ENCODE assay signal across 23 cellular contexts in genomic region chr16:30728904-30729672, GRCh38. TPM values are rescaled to one million over a fixed set of nuclear protein-coding genes. Genes with fewer than 3 reads are reported as not detected.
DNase-seq lines count a peak whose midpoint lies in the region; ATAC-seq and TF ChIP-seq lines count a peak whose summit lies in the region.
"Had no signal": no experiment of that assay in that cellular context is flagged by ENCODE, and none has a peak within 500 bp of the region (broad histone marks: within the 10 kb centered on the region; RNA-seq: fewer than 3 reads in every experiment).

No MANE protein-coding gene starts in this region.

- H3K36me3 ChIP-seq in colonic mucosa: peaks cover 23% of the 10 kb centered on the region
- H3K36me3 ChIP-seq in neural progenitor cell: peaks cover 13% of the 10 kb centered on the region
- H3K36me3 ChIP-seq in mesendoderm (ENCODE audit: control insufficient read depth, insufficient read depth, low read length): peaks cover 30% of the 10 kb centered on the region
- peaks cover 15 to 81% (median 22%) of the 10 kb centered on the region in 3 experiments for H3K36me3 ChIP-seq in naive thymus-derived CD4-positive, alpha-beta T cell (ENCODE audit: control insufficient read depth in 2 of 3, insufficient read depth in 3 of 3, low read length in 3 of 3)

- no CpG with 5 or more reads among the region's 17 CpGs for WGBS in mesendoderm (ENCODE audit: extremely low coverage, insufficient coverage, low lambda C conversion rate)

- H3K4me3 ChIP-seq in colonic mucosa (no peak overlapping the region), neural progenitor cell (no peak overlapping the region), mesendoderm (ENCODE audit: low read length) (no peak overlapping the region)
- no peak overlapping the region for H3K4me3 ChIP-seq in naive thymus-derived CD4-positive, alpha-beta T cell (ENCODE audit: low read length)
- H3K4me3 ChIP-seq: cardiac muscle cell, MG63 had no signal

- H3K23ac ChIP-seq in mesendoderm (ENCODE audit: low read length): no peak overlapping the region

- no peak overlapping the region for H3K4ac ChIP-seq in mesendoderm (ENCODE audit: low read depth, low read length)

- no peaks in the 10 kb centered on the region for H3K9me3 Mint-ChIP-seq in neural progenitor cell
- H3K9me3 Mint-ChIP-seq in naive thymus-derived CD4-positive, alpha-beta T cell: no peaks in the 10 kb centered on the region
- H3K9me3 Mint-ChIP-seq: CD8-positive, alpha-beta memory T cell; effector memory CD8-positive, alpha-beta T cell; memory B cell; T-helper 1 cell treated with Interleukin-12 subunit alpha and Interleukin-12 subunit beta and Interleukin-4 antibody, amounts not matched to agents 30 μg/mL and 1 μg/mL, for 36 hours had no signal

- H3K79me2 ChIP-seq in neural progenitor cell (ENCODE audit: low read depth) (peaks cover 27% of the 10 kb centered on the region), mesendoderm (ENCODE audit: control insufficient read depth, insufficient read depth, low read length) (no peaks in the 10 kb centered on the region)

- DNase-seq in Ammon's horn (ENCODE audit: low spot score) (peak; percentile 27), KBM-7 (peak; percentile 76), colonic mucosa (peak; percentile 84), neural progenitor cell (ENCODE audit: low spot score) (no peak), mesendoderm (no peak), mucosa of gallbladder (ENCODE audit: low spot score) (no peak)
- no peak for DNase-seq in naive thymus-derived CD4-positive, alpha-beta T cell
- DNase-seq: ACHN; amniotic stem cell; CD8-positive, alpha-beta memory T cell; effector memory CD8-positive, alpha-beta T cell; H7; MG63; NCI-H1694 treated with DMSO at 0.1 percent for 48 hours; NCI-H2227 treated with DMSO at 0.1 percent for 48 hours; NK-92 treated with Interleukin-12 subunit alpha and Interleukin-12 subunit beta, amount 100 ng/mL, for 24 hours; SHP77 treated with DMSO at 0.1 percent for 48 hours; stimulated activated naive CD4-positive, alpha-beta T cell had no signal

- peak overlapping the region; percentile 46 for H3K27ac Mint-ChIP-seq in neural progenitor cell
- peak overlapping the region in 2 of 9 donors; percentile 29 to 50 for H3K27ac Mint-ChIP-seq in naive thymus-derived CD4-positive, alpha-beta T cell
- H3K27ac Mint-ChIP-seq: T-helper 1 cell treated with Interleukin-12 subunit alpha and Interleukin-12 subunit beta and Interleukin-4 antibody, amounts not matched to agents 30 μg/mL and 1 μg/mL, for 36 hours had no signal

- H2AFZ ChIP-seq in neural progenitor cell (replicated peaks): no peak overlapping the region

- no peak overlapping the region for H2BK120ac ChIP-seq in mesendoderm (ENCODE audit: low read depth, low read length)

- H3K27me3 Mint-ChIP-seq in neural progenitor cell (ENCODE audit: insufficient read depth, low read depth): peaks cover 2% of the 10 kb centered on the region
- H3K27me3 Mint-ChIP-seq in naive thymus-derived CD4-positive, alpha-beta T cell: no peaks in the 10 kb centered on the region
- H3K27me3 Mint-ChIP-seq: CD8-positive, alpha-beta memory T cell; effector memory CD8-positive, alpha-beta T cell; memory B cell had no signal

- H3K27me3 ChIP-seq in colonic mucosa: no peaks in the 10 kb centered on the region
- no peaks in the 10 kb centered on the region for H3K27me3 ChIP-seq in neural progenitor cell
- H3K27me3 ChIP-seq in mesendoderm (ENCODE audit: insufficient read depth, low read length, poor library complexity): no peaks in the 10 kb centered on the region
- no peaks in the 10 kb centered on the region for H3K27me3 ChIP-seq in naive thymus-derived CD4-positive, alpha-beta T cell (ENCODE audit: control insufficient read depth in 2 of 2, insufficient read depth in 2 of 2, low read length in 2 of 2)
- H3K27me3 ChIP-seq: cardiac muscle cell, MG63 had no signal

- H2AK5ac ChIP-seq in mesendoderm (ENCODE audit: low read length): no peak overlapping the region

- H3K4me2 ChIP-seq in neural progenitor cell (no peak overlapping the region), mesendoderm (ENCODE audit: low read length) (no peak overlapping the region)

- in situ Hi-C loops in KBM-7 (cut with MboI; ENCODE audit: low pct_unique_long_range_greater_than_20kb, low sequenced_read_pairs): no loop called here

- H3K9me3 ChIP-seq in colonic mucosa: no peaks in the 10 kb centered on the region
- H3K9me3 ChIP-seq in neural progenitor cell (ENCODE audit: low read depth): no peaks in the 10 kb centered on the region
- H3K9me3 ChIP-seq in naive thymus-derived CD4-positive, alpha-beta T cell (ENCODE audit: control insufficient read depth in 2 of 3, low read length in 3 of 3): no peaks in the 10 kb centered on the region
- H3K9me3 ChIP-seq: MG63 had no signal

- POLR2A ChIA-PET in naive thymus-derived CD4-positive, alpha-beta T cell (lab: Charles Lee): interaction anchor here (0.8 kb wide), 1 partner anchor 9 kb away, joined by 4 read pairs; no protein-coding TSS in a partner anchor

- CTCF ChIA-PET in naive thymus-derived CD4-positive, alpha-beta T cell (lab: Charles Lee): no interaction called here

- no peak overlapping the region for H4K8ac ChIP-seq in mesendoderm (ENCODE audit: low read depth, low read length)

- H3K4me3 Mint-ChIP-seq in neural progenitor cell: no peak overlapping the region
- no peak overlapping the region for H3K4me3 Mint-ChIP-seq in naive thymus-derived CD4-positive, alpha-beta T cell
- H3K4me3 Mint-ChIP-seq: CD8-positive, alpha-beta memory T cell; effector memory CD8-positive, alpha-beta T cell; memory B cell; T-helper 1 cell treated with Interleukin-12 subunit alpha and Interleukin-12 subunit beta and Interleukin-4 antibody, amounts not matched to agents 30 μg/mL and 1 μg/mL, for 36 hours had no signal

- no peak for TF ChIP-seq CTCF in colonic mucosa (IDR thresholded peaks at IDR 0.05)
- TF ChIP-seq CTCF in neural progenitor cell (IDR thresholded peaks at IDR 0.05): no peak

- peaks cover 32% of the 10 kb centered on the region for H3K36me3 Mint-ChIP-seq in neural progenitor cell
- peaks cover 5 to 50% (median 32%) of the 10 kb centered on the region in 5 donors for H3K36me3 Mint-ChIP-seq in naive thymus-derived CD4-positive, alpha-beta T cell

- H3K27ac ChIP-seq in colonic mucosa: peak overlapping the region; percentile 28
- no peak overlapping the region for H3K27ac ChIP-seq in neural progenitor cell
- no peak overlapping the region for H3K27ac ChIP-seq in mesendoderm (ENCODE audit: low read depth, low read length)
- H3K27ac ChIP-seq in naive thymus-derived CD4-positive, alpha-beta T cell (ENCODE audit: low read depth, low read length): no peak overlapping the region
- H3K27ac ChIP-seq: cardiac muscle cell had no signal

- H3K56ac ChIP-seq in mesendoderm (ENCODE audit: low read length): no peak overlapping the region

- no peak overlapping the region for H3K18ac ChIP-seq in mesendoderm (ENCODE audit: low read length)

- H3K79me1 ChIP-seq in mesendoderm (ENCODE audit: low read length): peaks cover 4% of the 10 kb centered on the region

- H4K5ac ChIP-seq in mesendoderm (ENCODE audit: low read length): no peak overlapping the region

- no peaks in the 10 kb centered on the region for H3F3A ChIP-seq in neural progenitor cell (ENCODE audit: low read depth)

- intact Hi-C loops in colonic mucosa (cut with DNase I): no loop called here
- intact Hi-C loops in naive thymus-derived CD4-positive, alpha-beta T cell (cut with micrococcal nuclease): no loop called here

- no peak for ATAC-seq in GM21526 (IDR thresholded peaks at IDR 0.05; ENCODE audit: low FRiP score, unreplicated experiment)
- ATAC-seq in naive thymus-derived CD4-positive, alpha-beta T cell: no peak
- ATAC-seq: activated CD4-positive, CD25-positive, alpha-beta regulatory T cell treated with anti-CD3 and anti-CD28 coated beads, Interleukin-2, amount 50 U/mL, for 24 hours; effector memory CD8-positive, alpha-beta T cell had no signal

- H3K4me1 Mint-ChIP-seq in neural progenitor cell: no peaks in the 10 kb centered on the region
- peaks cover 0 to 15% (median 5%) of the 10 kb centered on the region in 7 donors for H3K4me1 Mint-ChIP-seq in naive thymus-derived CD4-positive, alpha-beta T cell

- H3K4me1 ChIP-seq in colonic mucosa: no peaks in the 10 kb centered on the region
- no peaks in the 10 kb centered on the region for H3K4me1 ChIP-seq in neural progenitor cell
- H3K4me1 ChIP-seq in mesendoderm (ENCODE audit: control insufficient read depth, low read depth, low read length): no peaks in the 10 kb centered on the region
- no peaks in the 10 kb centered on the region for H3K4me1 ChIP-seq in naive thymus-derived CD4-positive, alpha-beta T cell (ENCODE audit: control insufficient read depth in 2 of 2, insufficient read depth in 2 of 2, low read length in 2 of 2)

- peak overlapping the region in 1 of 2 donors; percentile 34 for H3K9ac ChIP-seq in colonic mucosa (ENCODE audit: low read depth in 2 of 2, low read length in 2 of 2)
- H3K9ac ChIP-seq in neural progenitor cell: no peak overlapping the region
- H3K9ac ChIP-seq in mesendoderm (ENCODE audit: low read length): no peak overlapping the region

- H4K20me1 ChIP-seq in neural progenitor cell (ENCODE audit: low read depth): peaks cover 24% of the 10 kb centered on the region

- H2BK5ac ChIP-seq in mesendoderm (ENCODE audit: low read length): no peak overlapping the region

- no peak overlapping the region for H2BK15ac ChIP-seq in mesendoderm (replicated peaks; ENCODE audit: low read depth)

RNA-seq across cellular contexts. Expression of gene PHKG2, which starts 19.1 kb away (rescaled TPM):
- 10 to 100 TPM; 33.6 to 47.8 TPM for total RNA-seq in colonic mucosa
- 20.2 and 31.4 TPM in 2 replicates for total RNA-seq in neural progenitor cell (ENCODE audit: low replicate concordance)
- polyA plus RNA-seq in mesendoderm (2013, experiment 1 of 2): 24.5 TPM
- 24.1 TPM for polyA plus RNA-seq in mesendoderm (2013, experiment 2 of 2)
- 39.2 TPM for total RNA-seq in mucosa of gallbladder
- total RNA-seq in naive thymus-derived CD4-positive, alpha-beta T cell: 10 to 100 TPM; 33.2 to 57.8 (median 46.7) TPM
- polyA plus RNA-seq in naive thymus-derived CD4-positive, alpha-beta T cell: 10 to 100 TPM; 37.2 to 43.5 TPM

RNA-seq across cellular contexts. Expression of gene SRCAP, which starts 30.1 kb away (rescaled TPM):
- total RNA-seq in colonic mucosa (10 to 100 TPM; 44.0 to 79.3 TPM), neural progenitor cell (ENCODE audit: low replicate concordance) (4.6 and 8.8 TPM in 2 replicates), mucosa of gallbladder (89.5 TPM)
- polyA plus RNA-seq in mesendoderm (2013, experiment 1 of 2): 29.1 TPM
- polyA plus RNA-seq in mesendoderm (2013, experiment 2 of 2): 25.0 TPM
- 100 to 1,000 TPM in 2 of 5 experiments, 10 to 100 TPM in 3; 82.6 to 111 (median 97.5) TPM for total RNA-seq in naive thymus-derived CD4-positive, alpha-beta T cell
- polyA plus RNA-seq in naive thymus-derived CD4-positive, alpha-beta T cell: 10 to 100 TPM; 11.8 to 40.5 TPM

RNA-seq across cellular contexts. Expression of gene CFAP119, which starts 32.8 kb away (rescaled TPM):
- total RNA-seq in colonic mucosa (10 to 100 TPM in 1 of 2 donors, 1 to 10 TPM in 1; 8.6 to 12.7 TPM), neural progenitor cell (ENCODE audit: low replicate concordance) (0.56 and 8.0 TPM in 2 replicates), mucosa of gallbladder (13.2 TPM)
- 3.4 TPM for polyA plus RNA-seq in mesendoderm (2013, experiment 1 of 2)
- 2.5 TPM for polyA plus RNA-seq in mesendoderm (2013, experiment 2 of 2)
- 1 to 10 TPM; 2.3 to 5.9 (median 2.9) TPM for total RNA-seq in naive thymus-derived CD4-positive, alpha-beta T cell
- under 1 TPM; 0.41 to 0.63 TPM for polyA plus RNA-seq in naive thymus-derived CD4-positive, alpha-beta T cell

RNA-seq across cellular contexts. Expression of gene RNF40, which starts 33.0 kb away (rescaled TPM):
- total RNA-seq in colonic mucosa: 100 to 1,000 TPM in 1 of 2 donors, 10 to 100 TPM in 1; 94.6 to 117 TPM
- 45.6 and 77.3 TPM in 2 replicates for total RNA-seq in neural progenitor cell (ENCODE audit: low replicate concordance)
- 42.9 TPM for polyA plus RNA-seq in mesendoderm (2013, experiment 1 of 2)
- polyA plus RNA-seq in mesendoderm (2013, experiment 2 of 2): 41.1 TPM
- total RNA-seq in mucosa of gallbladder: 129 TPM
- total RNA-seq in naive thymus-derived CD4-positive, alpha-beta T cell: 100 to 1,000 TPM in 3 of 5 experiments, 10 to 100 TPM in 2; 68.7 to 122 (median 114) TPM
- 10 to 100 TPM; 19.4 to 50.7 TPM for polyA plus RNA-seq in naive thymus-derived CD4-positive, alpha-beta T cell

RNA-seq across cellular contexts. Expression of gene ZNF629, which starts 57.9 kb away (rescaled TPM):
- total RNA-seq in colonic mucosa (10 to 100 TPM; 11.8 to 15.2 TPM), neural progenitor cell (ENCODE audit: low replicate concordance) (13.7 and 24.5 TPM in 2 replicates), mucosa of gallbladder (18.9 TPM)
- 10.8 TPM for polyA plus RNA-seq in mesendoderm (2013, experiment 1 of 2)
- 10.3 TPM for polyA plus RNA-seq in mesendoderm (2013, experiment 2 of 2)
- total RNA-seq in naive thymus-derived CD4-positive, alpha-beta T cell: 10 to 100 TPM in 1 of 5 experiments, 1 to 10 TPM in 4; 2.4 to 11.1 (median 4.2) TPM
- polyA plus RNA-seq in naive thymus-derived CD4-positive, alpha-beta T cell: 1 to 10 TPM in 1 of 2 donors, under 1 TPM in 1; 0.66 to 3.1 TPM

Comparison
In these comparisons a context has a peak if more than half of its experiments do, and no peak if none do; other contexts are left out.
1. DNase-seq: peak in Ammon's horn (single experiment), KBM-7 (single experiment) and colonic mucosa (single experiment); none in neural progenitor cell (single experiment), mesendoderm (single experiment), mucosa of gallbladder (single experiment) and naive thymus-derived CD4-positive, alpha-beta T cell (0 of 9).